8 cellular contexts compared by ENCODE assay signal in the genomic region with DNA sequence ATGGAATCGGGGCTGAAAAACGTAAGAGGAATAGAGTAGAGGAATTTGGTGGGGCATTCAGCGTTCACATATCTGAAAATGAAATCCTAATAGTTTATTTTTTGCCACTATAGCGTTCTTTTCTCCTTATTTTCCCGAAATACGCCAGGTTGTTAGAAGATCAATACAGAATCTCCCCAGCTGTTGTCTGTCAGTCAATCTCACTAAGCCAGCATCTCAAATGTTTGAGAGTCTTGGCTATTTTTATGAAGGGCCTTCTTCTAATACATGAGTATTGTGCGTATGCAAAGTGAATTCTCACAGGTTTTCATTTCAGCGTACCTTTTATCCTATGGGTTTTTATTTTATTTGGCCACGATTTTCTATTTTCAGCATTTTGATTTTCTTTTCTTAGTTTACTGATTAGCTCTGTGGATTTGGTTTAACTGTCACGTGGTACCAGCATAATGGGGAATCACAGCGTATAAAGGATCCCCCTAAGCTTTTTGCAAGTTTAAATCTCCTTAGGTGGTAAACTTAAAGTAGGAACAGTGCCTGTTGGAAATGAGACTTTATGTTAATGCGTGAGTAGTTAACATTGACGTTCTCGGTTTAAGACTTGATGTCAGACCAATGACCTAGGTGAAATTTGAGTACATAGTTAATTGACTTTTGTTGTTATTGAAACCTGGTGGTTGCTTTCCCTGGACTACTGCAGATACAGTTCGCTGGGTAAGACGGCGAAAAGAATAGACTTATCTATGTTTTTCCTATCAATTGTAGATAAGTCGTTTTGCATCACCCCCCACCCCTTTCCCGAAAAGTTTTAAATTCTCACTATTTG. TPM values are rescaled to one million over a fixed set of nuclear protein-coding genes. Genes with fewer than 3 reads are reported as not detected.
A peak's percentile ranks its signal among the peaks of the same experiment; 100 is the strongest.
DNase-seq lines count a peak whose midpoint lies in the region; ATAC-seq, FAIRE-seq and TF ChIP-seq lines count a peak whose summit lies in the region.

No MANE protein-coding gene starts in this region.

- 1% methylated on average over 19 of the region's 19 CpGs for WGBS in K562 (ENCODE audit: insufficient coverage, low coverage, missing lambda C conversion rate)
- WGBS in lung, 2 donors: 20 to 30% methylated on average over 19 of the region's 19 CpGs
- WGBS in aorta, 2 donors: 8% methylated on average over 19 of the region's 19 CpGs

- H3K9me3 ChIP-seq in HUES6 (ENCODE audit: control insufficient read depth, insufficient read depth, low read depth, low read length): no peaks in the 10 kb centered on the region
- no peaks in the 10 kb centered on the region for H3K9me3 ChIP-seq in K562 (replicated peaks; ENCODE audit: control insufficient read depth, insufficient read depth, low read depth, low read length)
- no peaks in the 10 kb centered on the region for H3K9me3 ChIP-seq in lung (ENCODE audit: control insufficient read depth in 2 of 2, insufficient read depth in 1 of 2, low read length in 1 of 2)
- H3K9me3 ChIP-seq in aorta (ENCODE audit: control insufficient read depth, low read length): no peaks in the 10 kb centered on the region

- H3K4me3 ChIP-seq in AG04449 (ENCODE audit: low read depth, low read length): peak overlapping the region; percentile 90
- H3K4me3 ChIP-seq in HUES6 (ENCODE audit: low read depth, low read length): peak overlapping the region; percentile 100
- peak overlapping the region; percentile 99 for H3K4me3 ChIP-seq in K562
- H3K4me3 ChIP-seq in lung: peak overlapping the region; percentile 86
- H3K4me3 ChIP-seq in aorta (ENCODE audit: low read length in 2 of 2): peak overlapping the region; percentile 93 to 100

- peaks cover 63% of the 10 kb centered on the region for H3K79me2 ChIP-seq in K562 (ENCODE audit: control insufficient read depth, insufficient read depth, low read length)

- no peak for TF ChIP-seq POLR2A in K562 (conservative IDR thresholded peaks at IDR 0.05)

- H4K20me1 ChIP-seq in K562 (replicated peaks; ENCODE audit: control insufficient read depth, insufficient read depth, low read length): peaks cover 40% of the 10 kb centered on the region

- H3K27ac ChIP-seq in HUES6 (ENCODE audit: low read depth, low read length) (peak overlapping the region; percentile 98), K562 (ENCODE audit: extremely low read depth, low read depth, low read length) (peak overlapping the region; percentile 100), lung (ENCODE audit: low read depth in 1 of 2, low read length in 1 of 2) (no peak overlapping the region), aorta (ENCODE audit: low read depth in 1 of 2, low read length in 2 of 2) (no peak overlapping the region)

- TF ChIP-seq CTCF in AG04449 (IDR thresholded peaks at IDR 0.05; ENCODE audit: insufficient read depth, low read length, missing control alignments) (no peak), K562 (IDR thresholded peaks at IDR 0.05 in 2 of 3, conservative IDR thresholded peaks at IDR 0.05 in 1 of 3; ENCODE audit: insufficient read depth in 2 of 3, low read depth in 1 of 3, low read length in 3 of 3) (no peak), lung (IDR thresholded peaks at IDR 0.05; ENCODE audit: control extremely low read depth, extremely low read depth) (no peak)

- no peak for TF ChIP-seq EP300 in K562 (IDR thresholded peaks at IDR 0.05; ENCODE audit: low read length)

- ATAC-seq in K562 (no peak), lung (ENCODE audit: insufficient read depth, low FRiP score) (no peak), aorta (ENCODE audit: low FRiP score) (no peak), HG02981 (IDR thresholded peaks at IDR 0.05; ENCODE audit: unreplicated experiment) (no peak)

- peaks cover 35% of the 10 kb centered on the region for H3K36me3 ChIP-seq in HUES6 (ENCODE audit: control insufficient read depth, insufficient read depth, low read length)
- peaks cover 47% of the 10 kb centered on the region for H3K36me3 ChIP-seq in K562 (ENCODE audit: control insufficient read depth, insufficient read depth, low read length)
- H3K36me3 ChIP-seq in lung (ENCODE audit: control insufficient read depth in 2 of 2, insufficient read depth in 2 of 2, low read length in 2 of 2): peaks cover 0 to 4% of the 10 kb centered on the region in 2 donors
- H3K36me3 ChIP-seq in aorta (ENCODE audit: control insufficient read depth in 1 of 2, insufficient read depth in 2 of 2, low read length in 1 of 2): no peaks in the 10 kb centered on the region

- peak; percentile 23 for FAIRE-seq in K562 (lab: Jason Lieb, UNC)

- H2AFZ ChIP-seq in K562 (ENCODE audit: low read depth, low read length): no peak overlapping the region

- H3K27me3 ChIP-seq in HUES6 (ENCODE audit: control insufficient read depth, insufficient read depth, low read length) (no peaks in the 10 kb centered on the region), K562 (ENCODE audit: control insufficient read depth in 2 of 2, insufficient read depth in 2 of 2, low read length in 2 of 2) (no peaks in the 10 kb centered on the region), lung (ENCODE audit: control insufficient read depth, insufficient read depth) (no peaks in the 10 kb centered on the region), aorta (ENCODE audit: control insufficient read depth in 1 of 2, insufficient read depth in 2 of 2, low read length in 1 of 2) (no peaks in the 10 kb centered on the region)

- DNase-seq in AG04449 (ENCODE audit: low read depth, low spot score): no peak
- peak in 1 of 4 experiments; percentile 26 for DNase-seq in K562 (ENCODE audit: extremely low read depth in 1 of 4, low spot score in 3 of 4)
- no peak for DNase-seq in lung (ENCODE audit: low spot score)
- DNase-seq in aorta: no peak
- no peak for DNase-seq in stimulated activated CD4-positive, alpha-beta T cell treated with anti-CD3 and anti-CD28 coated beads, Interleukin-4, amount 100 ng/mL, for 1 hour
- no peak for DNase-seq in NCI-H226

- peaks cover 3% of the 10 kb centered on the region for H3K9me1 ChIP-seq in K562 (ENCODE audit: control insufficient read depth, insufficient read depth, low read length)

- POLR2A ChIA-PET in AG04449 (lab: Yijun Ruan, JAX) (no interaction called here), K562 (lab: Yijun Ruan, JAX) (interaction anchor here (2.2 to 2.8 kb wide), 2 partner anchors 12 to 15 kb away, joined by 6 to 15 read pairs; no protein-coding TSS in a partner anchor)

- CTCF ChIA-PET in AG04449 (lab: Yijun Ruan, JAX): interaction anchor here (1.2 kb wide), 1 partner anchor 13 kb away, joined by 4 read pairs; no protein-coding TSS in a partner anchor
- CTCF ChIA-PET in K562 (lab: Yijun Ruan, JAX; ENCODE audit: low intra/inter-chr PET ratio): no interaction called here

- in situ Hi-C loops in K562 (cut with MboI): no loop called here

- H3K9ac ChIP-seq in HUES6 (ENCODE audit: low read length) (peak overlapping the region; percentile 99), K562 (ENCODE audit: insufficient read depth in 1 of 2, low read depth in 2 of 2, low read length in 2 of 2) (peak overlapping the region in 1 of 2 experiments; percentile 100; a peak in 3 of 4 replicates)

- TSS peak; percentile 57 for BruUV-seq in K562 (replicated peaks; lab: Mats Ljungman, UMichigan)

- intact Hi-C loops in K562 (cut with micrococcal nuclease) (loop anchor here (2.0 to 10.0 kb wide), 3 partner anchors 75 to 791 kb away; partner anchors contain the start of gene DNAJC19), aorta (cut with DNase I) (loop anchor here (5.0 to 10.0 kb wide), 3 partner anchors 41 to 74 kb away; partner anchors contain the start of gene DNAJC19 (in 2 of the 2))

- H3K4me2 ChIP-seq in K562 (ENCODE audit: insufficient read depth, low read length): peak overlapping the region; percentile 92

- H3K4me1 ChIP-seq in HUES6 (ENCODE audit: control insufficient read depth, insufficient read depth, low read length): peaks cover 16% of the 10 kb centered on the region; the same call in 1 of the 2 replicates
- H3K4me1 ChIP-seq in K562 (replicated peaks in 1 of 2; ENCODE audit: control insufficient read depth in 2 of 2, insufficient read depth in 2 of 2, low read length in 2 of 2): peaks cover 3 to 12% of the 10 kb centered on the region in 2 experiments; a peak in 3 of 5 replicates
- peaks cover 0 to 13% of the 10 kb centered on the region in 2 donors for H3K4me1 ChIP-seq in lung (ENCODE audit: control insufficient read depth in 2 of 2, insufficient read depth in 2 of 2, low read length in 2 of 2)
- H3K4me1 ChIP-seq in aorta (ENCODE audit: control insufficient read depth in 1 of 2, insufficient read depth in 2 of 2, low read length in 2 of 2): peaks cover 0 to 4% of the 10 kb centered on the region in 2 donors

- TF ChIP-seq RAD21 in K562 (CRISPR knock-in tag; conservative IDR thresholded peaks at IDR 0.05 in 1 of 2, IDR thresholded peaks at IDR 0.05 in 1 of 2): no peak

TF ChIP-seq in K562, 482 proteins besides CTCF, POLR2A, EP300 and RAD21 (continues in another document):
- TF ChIP-seq ZNF12 (CRISPR knock-in tag; IDR thresholded peaks at IDR 0.05) (peak; percentile 40; the same call in 1 of the 2 replicates), SOX6 (IDR thresholded peaks at IDR 0.05) (peak; percentile 24; the same call in 1 of the 2 replicates), NFRKB (IDR thresholded peaks at IDR 0.05; ENCODE audit: low read depth) (no peak)

RNA-seq across cellular contexts. Expression of gene FXR1, which starts 1.3 kb away (rescaled TPM):
- 103 and 392 TPM in 2 replicates for total RNA-seq in K562 (2011; cell fraction: chromatin; rRNA removed; ENCODE audit: low replicate concordance)
- total RNA-seq in K562 (2011; cell fraction: nucleolus; rRNA removed): 49.9 and 73.3 TPM in 2 replicates
- total RNA-seq in K562 (2011; cell fraction: nucleoplasm; rRNA removed): 169 and 262 TPM in 2 replicates
- total RNA-seq in K562 (2014; rRNA removed): 128 and 137 TPM in 2 replicates
- total RNA-seq in K562 (2014; rRNA removed; fragmentation: Illumina TruSeq; extraction: Trizol): 143 and 166 TPM in 2 replicates
- 131 and 136 TPM in 2 replicates for total RNA-seq in K562 (2015; rRNA removed; fragmentation: Illumina TruSeq; extraction: Trizol)
- total RNA-seq in K562 (2021): 122 and 123 TPM in 2 replicates
- polyA plus RNA-seq in K562 (2011; rRNA removed): 161 and 177 TPM in 2 replicates
- polyA plus RNA-seq in K562 (2011; cell fraction: cytosol; rRNA removed): 52.4 and 113 TPM in 2 replicates
- polyA plus RNA-seq in K562 (2011; cell fraction: nucleus; rRNA removed): 75.7 and 119 TPM in 2 replicates
- polyA plus RNA-seq in K562 (2012): 105 and 124 TPM in 2 replicates
- 132 and 150 TPM in 2 replicates for polyA plus RNA-seq in K562 (2014; fragmentation: Illumina TruSeq; extraction: Trizol)
- 10 to 100 TPM; 59.4 to 81.1 TPM for polyA plus RNA-seq in K562 (2014; fragmentation: Nextera tagmentation; extraction: Ambion mirVana)
- polyA plus RNA-seq in K562 (2014; rRNA removed): 123 and 136 TPM in 2 replicates
- 363 and 437 TPM in 2 replicates for polyA minus RNA-seq in K562 (2011; rRNA and poly(A)+ RNA removed)
- 85.6 and 88.1 TPM in 2 replicates for polyA minus RNA-seq in K562 (2011; cell fraction: cytosol; rRNA and poly(A)+ RNA removed)
- 117 and 226 TPM in 2 replicates for polyA minus RNA-seq in K562 (2011; cell fraction: nucleus; rRNA and poly(A)+ RNA removed)
- total RNA-seq in lung: 100 to 1,000 TPM in 1 of 2 donors, 10 to 100 TPM in 1; 71.9 to 315 TPM
- polyA plus RNA-seq in lung: 10 to 100 TPM; 45.7 to 54.6 TPM
- 100 to 1,000 TPM; 106 to 120 TPM for total RNA-seq in aorta
- 100 to 1,000 TPM in 1 of 2 donors, 10 to 100 TPM in 1; 64.9 to 104 TPM for polyA plus RNA-seq in aorta

Comparison
In these comparisons a context has a peak if more than half of its experiments do, and no peak if none do; other contexts are left out.
1. H3K27ac ChIP-seq: peak in HUES6 (single experiment) and K562 (single experiment); none in lung (0 of 2) and aorta (0 of 2).
2. Peak in every context shown above with its lines, with median percentiles within 50 percentile points of each other: H3K4me3 ChIP-seq.